In the genomic region with DNA sequence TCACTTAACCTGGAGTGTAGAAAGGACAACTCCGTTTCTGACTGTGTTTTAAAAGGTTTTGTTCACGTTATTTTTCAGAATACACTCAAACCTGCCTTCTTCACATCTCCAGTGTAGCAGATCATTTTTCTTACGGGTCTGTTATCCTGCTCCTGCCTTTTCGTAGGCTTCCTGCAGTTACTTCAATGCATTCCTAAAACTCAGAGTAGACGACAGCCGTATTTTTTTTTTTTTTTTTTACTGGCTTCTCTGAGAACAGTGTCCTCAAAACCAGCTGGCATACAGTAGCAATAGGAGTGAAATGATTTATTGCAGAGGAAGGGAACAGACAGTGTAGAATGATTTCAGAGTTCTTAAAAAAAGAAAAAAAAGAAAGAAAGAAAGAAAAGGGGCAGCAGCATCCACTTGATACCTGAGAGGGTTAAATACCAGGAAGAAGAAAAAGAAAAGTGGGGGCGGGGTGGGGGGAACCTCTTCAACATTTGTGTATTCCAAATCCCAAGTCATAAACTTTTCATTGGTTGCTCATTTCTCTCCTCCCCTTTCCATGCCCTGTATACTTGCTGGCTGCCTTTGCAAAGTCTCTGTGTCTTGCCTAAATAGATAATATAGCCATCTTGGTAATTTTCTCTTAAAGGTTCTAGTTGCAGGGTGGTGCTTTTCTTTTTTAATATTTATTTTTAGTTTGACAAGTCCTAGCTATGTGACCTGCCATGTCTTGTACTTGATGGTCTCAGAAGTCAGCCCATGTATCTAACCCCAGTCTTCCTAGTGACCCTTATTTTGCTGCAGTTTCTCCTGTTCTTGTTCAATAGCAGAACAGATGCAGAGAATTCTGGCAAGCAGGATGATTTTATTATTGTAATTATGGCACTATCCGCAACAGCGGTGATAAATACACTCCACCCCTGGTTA, we compare ENCODE assay signal across 9 cellular contexts. TPM values are rescaled to one million over a fixed set of nuclear protein-coding genes. Genes with fewer than 3 reads are reported as not detected.
A peak's percentile ranks its signal among the peaks of the same experiment; 100 is the strongest.
DNase-seq lines count a peak whose midpoint lies in the region; ATAC-seq and TF ChIP-seq lines count a peak whose summit lies in the region.
"Had no signal": no experiment of that assay in that cellular context is flagged by ENCODE, and none has a peak within 500 bp of the region (broad histone marks: within the 10 kb centered on the region; RNA-seq: fewer than 3 reads in every experiment).

No MANE protein-coding gene starts in this region.

- peak; percentile 61 for DNase-seq in HT1080 (ENCODE audit: low read depth)
- DNase-seq in amniotic epithelial cell (ENCODE audit: low read depth): peak; percentile 62
- peak; percentile 28 for DNase-seq in stromal cell of bone marrow (ENCODE audit: low read depth)
- no peak for DNase-seq in activated naive CD4-positive, alpha-beta T cell treated with anti-CD3 and anti-CD28 coated beads, Interleukin-2, amount 50 U/mL, for 72 hours (ENCODE audit: low spot score in 2 of 2)
- DNase-seq: islet precursor cell had no signal

- peak overlapping the region; percentile 63; the same call in 1 of the 2 replicates for H3K4me3 ChIP-seq in iPS-18c (ENCODE audit: insufficient read depth, low read depth, low read length)

- H3K9me3 ChIP-seq in iPS-18c (ENCODE audit: control insufficient read depth, insufficient read depth, low read length): no peaks in the 10 kb centered on the region

- H3K27ac Mint-ChIP-seq in activated naive CD4-positive, alpha-beta T cell treated with anti-CD3 and anti-CD28 coated beads, Interleukin-2, amount 50 U/mL, for 72 hours: no peak overlapping the region

- no peaks in the 10 kb centered on the region for H3K9me3 Mint-ChIP-seq in activated naive CD4-positive, alpha-beta T cell treated with anti-CD3 and anti-CD28 coated beads, Interleukin-2, amount 50 U/mL, for 72 hours

- no peak for TF ChIP-seq POLR2A in GM18505 (IDR thresholded peaks at IDR 0.05; ENCODE audit: borderline replicate concordance, extremely low read depth, insufficient read depth, insufficient read length)

- H3K36me3 Mint-ChIP-seq in activated naive CD4-positive, alpha-beta T cell treated with anti-CD3 and anti-CD28 coated beads, Interleukin-2, amount 50 U/mL, for 72 hours: peaks cover 5 to 17% of the 10 kb centered on the region in 2 donors

- ATAC-seq in HG02759 (IDR thresholded peaks at IDR 0.05; ENCODE audit: unreplicated experiment) (no peak), HG02852 (IDR thresholded peaks at IDR 0.05; ENCODE audit: unreplicated experiment) (no peak), GM18505 (IDR thresholded peaks at IDR 0.05; ENCODE audit: unreplicated experiment) (no peak)
- ATAC-seq in activated naive CD4-positive, alpha-beta T cell treated with anti-CD3 and anti-CD28 coated beads, Interleukin-2, amount 50 U/mL, for 72 hours: no peak

RNA-seq across cellular contexts. Expression of a gene that starts 2.8 kb away (rescaled TPM):
- total RNA-seq in HT1080 (2014; rRNA removed; shearing (Covaris generic)): 2.4 and 3.2 TPM in 2 replicates
- polyA plus RNA-seq in HT1080 (2015; cell fraction: cytosol; rRNA removed): 6.3 and 8.1 TPM in 2 replicates
- polyA plus RNA-seq in HT1080 (2015; cell fraction: nucleus; rRNA removed): 27.5 and 33.7 TPM in 2 replicates
- total RNA-seq in activated naive CD4-positive, alpha-beta T cell treated with anti-CD3 and anti-CD28 coated beads, Interleukin-2, amount 50 U/mL, for 72 hours: under 1 TPM in 1 of 2 donors, not detected in 1; 0.07 TPM

Comparison
In these comparisons a context has a peak if more than half of its experiments do, and no peak if none do; other contexts are left out.
1. DNase-seq: peak in HT1080 (single experiment), amniotic epithelial cell (single experiment) and stromal cell of bone marrow (single experiment); none in activated naive CD4-positive, alpha-beta T cell treated with anti-CD3 and anti-CD28 coated beads, Interleukin-2, amount 50 U/mL, for 72 hours (0 of 2).